24 cellular contexts compared by ENCODE assay signal in genomic region chr14:65718629-65719028, GRCh38.
"Had no signal": no experiment of that assay in that cellular context is flagged by ENCODE, and none has a peak within 500 bp of the region (broad histone marks: within the 10 kb centered on the region; RNA-seq: fewer than 3 reads in every experiment).

No MANE protein-coding gene starts in this region.

- ATAC-seq: mucosa of descending colon; naive thymus-derived CD4-positive, alpha-beta T cell; natural killer cell treated with Interleukin-12 subunit alpha and Interleukin-12 subunit beta and Interleukin-15 and Interleukin-18, amount 100 ng/mL, for 72 hours; right cardiac atrium; stimulated activated effector memory CD8-positive, alpha-beta T cell treated with anti-CD3 and anti-CD28 coated beads, Interleukin-12 subunit alpha, Interleukin-12 subunit beta, amount 100 ng/mL, for 72 hours; upper lobe of right lung had no signal

- FAIRE-seq: small intestine, urothelium cell line had no signal

- H3K9me3 ChIP-seq: ovary, prostate gland, thoracic aorta had no signal

- DNase-seq: hippocampal formation; left ventricle myocardium inferior; midbrain; mucosa of descending colon; naive thymus-derived CD4-positive, alpha-beta T cell; ovary; retina; right cardiac atrium; sigmoid colon; small intestine; spleen; stimulated activated CD4-positive, alpha-beta T cell treated with anti-CD3 and anti-CD28 coated beads, Interleukin-4, amount 100 ng/mL, for 24 hours; stimulated activated naive CD4-positive, alpha-beta T cell; tibial artery; trophoblast cell; upper lobe of right lung had no signal

- H3K27me3 Mint-ChIP-seq: naive thymus-derived CD4-positive, alpha-beta T cell; natural killer cell treated with Interleukin-12 subunit alpha and Interleukin-12 subunit beta and Interleukin-15 and Interleukin-18, amount 100 ng/mL, for 72 hours; stimulated activated naive CD8-positive, alpha-beta T cell treated with anti-CD3 and anti-CD28 coated beads, Interleukin-15, Interleukin-2, amounts not matched to agents 100 ng/mL and 50 ng/mL, for 24 hours had no signal

- H3K27ac Mint-ChIP-seq: natural killer cell treated with Interleukin-12 subunit alpha and Interleukin-12 subunit beta and Interleukin-15 and Interleukin-18, amount 100 ng/mL, for 72 hours; stimulated activated effector memory CD8-positive, alpha-beta T cell treated with anti-CD3 and anti-CD28 coated beads, Interleukin-12 subunit alpha, Interleukin-12 subunit beta, amount 100 ng/mL, for 72 hours; stimulated activated naive CD8-positive, alpha-beta T cell treated with anti-CD3 and anti-CD28 coated beads, Interleukin-15, Interleukin-2, amounts not matched to agents 100 ng/mL and 50 ng/mL, for 24 hours had no signal

- H3K4me3 ChIP-seq: left ventricle myocardium inferior, lung, mucosa of descending colon, ovary, prostate gland, sigmoid colon, spleen, suprapubic skin, thoracic aorta, tibial artery, upper lobe of right lung had no signal

- H3K27me3 ChIP-seq: ovary, sigmoid colon, spleen, suprapubic skin, tibial artery, upper lobe of right lung had no signal

- H3K4me3 Mint-ChIP-seq: natural killer cell treated with Interleukin-12 subunit alpha and Interleukin-12 subunit beta and Interleukin-15 and Interleukin-18, amount 100 ng/mL, for 72 hours; stimulated activated effector memory CD8-positive, alpha-beta T cell treated with anti-CD3 and anti-CD28 coated beads, Interleukin-12 subunit alpha, Interleukin-12 subunit beta, amount 100 ng/mL, for 72 hours; stimulated activated naive CD8-positive, alpha-beta T cell treated with anti-CD3 and anti-CD28 coated beads, Interleukin-15, Interleukin-2, amounts not matched to agents 100 ng/mL and 50 ng/mL, for 24 hours had no signal

- H3K36me3 ChIP-seq: left ventricle myocardium inferior, ovary, prostate gland, sigmoid colon, thoracic aorta, upper lobe of right lung had no signal

- H3K27ac ChIP-seq: left ventricle myocardium inferior, ovary, prostate gland, sigmoid colon, spleen, suprapubic skin, thoracic aorta, tibial artery, upper lobe of right lung had no signal

- H3K4me1 ChIP-seq: left ventricle myocardium inferior, prostate gland, sigmoid colon, suprapubic skin, tibial artery, upper lobe of right lung had no signal
